ENCODE assay signal across 1 cellular context in genomic region chrX:45824471-45824870, GRCh38.
TF ChIP-seq lines count a peak whose summit lies in the region.

No MANE protein-coding gene starts in this region.

TF ChIP-seq in K562, 482 proteins besides CTCF, POLR2A, EP300 and RAD21 (continued from another document):
- no peak for TF ChIP-seq ZBTB49 (CRISPR knock-in tag; IDR thresholded peaks at IDR 0.05; ENCODE audit: borderline replicate concordance)
